17 cellular contexts compared by ENCODE assay signal in genomic region chr4:140130677-140131076, GRCh38. TPM values are rescaled to one million over a fixed set of nuclear protein-coding genes. Genes with fewer than 3 reads are reported as not detected.
DNase-seq lines count a peak whose midpoint lies in the region; ATAC-seq and TF ChIP-seq lines count a peak whose summit lies in the region.
"Had no signal": no experiment of that assay in that cellular context is flagged by ENCODE, and none has a peak within 500 bp of the region (broad histone marks: within the 10 kb centered on the region; RNA-seq: fewer than 3 reads in every experiment).

No MANE protein-coding gene starts in this region.

- H3K27me3 Mint-ChIP-seq in HFFc6 (ENCODE audit: insufficient read depth): peaks cover 2% of the 10 kb centered on the region; the same call in 1 of the 2 replicates

- peaks cover 4% of the 10 kb centered on the region; the same call in 1 of the 2 replicates for H3K36me3 Mint-ChIP-seq in HFFc6 (ENCODE audit: low read depth)
- H3K36me3 Mint-ChIP-seq: immature natural killer cell had no signal

- peak overlapping the region; percentile 47 for H3K27ac Mint-ChIP-seq in HFFc6
- H3K27ac Mint-ChIP-seq: immature natural killer cell had no signal

- no peak for TF ChIP-seq CTCF in HFFc6 (IDR thresholded peaks at IDR 0.05)
- no peak for TF ChIP-seq CTCF in astrocyte of the cerebellum (IDR thresholded peaks at IDR 0.05; ENCODE audit: low read depth, low read length, missing control alignments)
- TF ChIP-seq CTCF in esophagus muscularis mucosa (IDR thresholded peaks at IDR 0.05): no peak

- no peaks in the 10 kb centered on the region for H3K27me3 ChIP-seq in esophagus muscularis mucosa

- no peak for TF ChIP-seq EP300 in esophagus muscularis mucosa (IDR thresholded peaks at IDR 0.05)

- peaks cover 6 to 12% (median 8%) of the 10 kb centered on the region in 4 donors for H3K4me1 ChIP-seq in esophagus muscularis mucosa

- no peaks in the 10 kb centered on the region for H3K9me3 ChIP-seq in esophagus muscularis mucosa

- no peak overlapping the region for H3K4me3 Mint-ChIP-seq in HFFc6
- H3K4me3 Mint-ChIP-seq: immature natural killer cell had no signal

- H3K36me3 ChIP-seq in esophagus muscularis mucosa: no peaks in the 10 kb centered on the region

- in situ Hi-C loops in astrocyte of the cerebellum (cut with HindIII; ENCODE audit: low sequenced_read_pairs): no loop called here

- intact Hi-C loops in esophagus muscularis mucosa (cut with DNase I): no loop called here

- ATAC-seq in GM21528 (IDR thresholded peaks at IDR 0.05; ENCODE audit: low FRiP score, unreplicated experiment) (no peak), HG03565 (IDR thresholded peaks at IDR 0.05; ENCODE audit: unreplicated experiment) (no peak)

- 70% methylated on average over 2 of the region's 2 CpGs for WGBS in esophagus muscularis mucosa

- no peaks in the 10 kb centered on the region for H3K9me3 Mint-ChIP-seq in HFFc6
- H3K9me3 Mint-ChIP-seq: immature natural killer cell had no signal

- peaks cover 41% of the 10 kb centered on the region for H3K4me1 Mint-ChIP-seq in HFFc6 (ENCODE audit: low read depth)
- H3K4me1 Mint-ChIP-seq: immature natural killer cell had no signal

- no peak for TF ChIP-seq POLR2A in esophagus muscularis mucosa (IDR thresholded peaks at IDR 0.05; ENCODE audit: low read depth)

- H3K4me3 ChIP-seq in astrocyte of the cerebellum (ENCODE audit: low read depth, low read length) (no peak overlapping the region), esophagus muscularis mucosa (no peak overlapping the region)
- H3K4me3 ChIP-seq: SK-N-MC had no signal

- DNase-seq in AG20443 (ENCODE audit: low spot score): peak; percentile 18
- peak; percentile 81 for DNase-seq in HFFc6
- peak; percentile 35 for DNase-seq in astrocyte of the cerebellum (ENCODE audit: low read depth)
- peak; percentile 93 for DNase-seq in iris pigment epithelial cell (ENCODE audit: low read depth)
- DNase-seq in cerebellum (ENCODE audit: low spot score): no peak
- no peak for DNase-seq in esophagus muscularis mucosa (ENCODE audit: extremely low spot score)
- DNase-seq: activated gamma-delta T cell treated with Interleukin-2 at 50 U/mL for 16 hours; DMS 273 treated with DMSO at 0.1 percent for 48 hours; effector CD4-positive, alpha-beta T cell; immature natural killer cell; NCI-H1092 treated with DMSO at 0.1 percent for 48 hours; NCI-H2171 treated with DMSO at 0.1 percent for 48 hours; stimulated activated CD4-positive, alpha-beta T cell treated with anti-CD3 and anti-CD28 coated beads, Interleukin-12 subunit alpha, Interleukin-12 subunit beta, amount 100 ng/mL, for 4 hours; substantia nigra had no signal

- no peak overlapping the region for H3K27ac ChIP-seq in esophagus muscularis mucosa (replicated peaks in 1 of 4)
- H3K27ac ChIP-seq: SK-N-MC had no signal

RNA-seq across cellular contexts. Expression of gene MAML3, which starts 23.3 kb away (rescaled TPM):
- 1 to 10 TPM; 1.2 to 1.9 (median 1.6) TPM for total RNA-seq in HFFc6 (2021; fragmentation: NEBNext Ultra II Directional; extraction: Animal tissue kit (Norgen Biotek cat#: 25700))
- total RNA-seq in cerebellum (18.6 TPM), esophagus muscularis mucosa (1 to 10 TPM; 5.0 to 8.7 (median 7.1) TPM)

Comparison
In these comparisons a context has a peak if more than half of its experiments do, and no peak if none do; other contexts are left out.
1. DNase-seq: peak in AG20443 (single experiment), HFFc6 (single experiment), astrocyte of the cerebellum (single experiment) and iris pigment epithelial cell (single experiment); none in cerebellum (single experiment) and esophagus muscularis mucosa (single experiment).